ENCODE assay signal across 9 cellular contexts in genomic region chr11:34154059-34154875, GRCh38. TPM values are rescaled to one million over a fixed set of nuclear protein-coding genes. Genes with fewer than 3 reads are reported as not detected.
DNase-seq lines count a peak whose midpoint lies in the region; ATAC-seq, FAIRE-seq and TF ChIP-seq lines count a peak whose summit lies in the region.
"Had no signal": no experiment of that assay in that cellular context is flagged by ENCODE, and none has a peak within 500 bp of the region (broad histone marks: within the 10 kb centered on the region; RNA-seq: fewer than 3 reads in every experiment).

No MANE protein-coding gene starts in this region.

- no peak overlapping the region for H3K27ac ChIP-seq in right lobe of liver
- H3K27ac ChIP-seq in colonic mucosa = no peak overlapping the region

- peak; percentile 79 for ATAC-seq in GM21529 (IDR thresholded peaks at IDR 0.05; ENCODE audit: unreplicated experiment)
- peak; percentile 4 to 10 (median 6) for ATAC-seq in right lobe of liver

- peak; percentile 31; the same call in 1 of the 2 replicates for TF ChIP-seq POLR2A in GM12892 (IDR thresholded peaks at IDR 0.05; ENCODE audit: low read depth, low read length)
- TF ChIP-seq POLR2A in right lobe of liver (IDR thresholded peaks at IDR 0.05) = no peak

- TF ChIP-seq CTCF in right lobe of liver (IDR thresholded peaks at IDR 0.05) (no peak), colonic mucosa (IDR thresholded peaks at IDR 0.05) (no peak)

- H3K4me1 ChIP-seq in right lobe of liver = peaks cover 0 to 7% (median 3%) of the 10 kb centered on the region in 4 donors
- no peaks in the 10 kb centered on the region for H3K4me1 ChIP-seq in colonic mucosa

- H3K4me3 ChIP-seq in right lobe of liver = no peak overlapping the region
- no peak overlapping the region for H3K4me3 ChIP-seq in colonic mucosa

- FAIRE-seq in GM12892 (lab: Jason Lieb, UNC) = peak; percentile 95

- DNase-seq in GM12892 (ENCODE audit: insufficient read length) (peak; percentile 71), right lobe of liver (no peak), RPMI8226 (no peak), iPS-NIHi7 (ENCODE audit: extremely low spot score) (no peak), NCI-H524 (lab: John Stamatoyannopoulos, UW) (no peak), colonic mucosa (no peak)
- DNase-seq: endodermal cell had no signal

- H3K9me3 ChIP-seq in right lobe of liver = no peaks in the 10 kb centered on the region
- H3K9me3 ChIP-seq in colonic mucosa = no peaks in the 10 kb centered on the region

- H3K36me3 Mint-ChIP-seq in IgD-negative memory B cell = peaks cover 3% of the 10 kb centered on the region

- intact Hi-C loops in right lobe of liver (cut with DNase I) = no loop called here
- intact Hi-C loops in colonic mucosa (cut with DNase I) = no loop called here

- no peak overlapping the region for H3K9ac ChIP-seq in colonic mucosa (ENCODE audit: low read depth in 2 of 2, low read length in 2 of 2)

- peaks cover 12 to 20% (median 18%) of the 10 kb centered on the region in 3 donors for H3K4me1 Mint-ChIP-seq in IgD-negative memory B cell
- H3K4me1 Mint-ChIP-seq: endodermal cell had no signal

- no peaks in the 10 kb centered on the region for H3K27me3 Mint-ChIP-seq in IgD-negative memory B cell

- H3K27ac Mint-ChIP-seq in IgD-negative memory B cell = peak overlapping the region in 2 of 3 donors; percentile 60 to 67
- H3K27ac Mint-ChIP-seq: endodermal cell had no signal

- H3K4me3 Mint-ChIP-seq in IgD-negative memory B cell = peak overlapping the region in 2 of 4 donors; percentile 75 to 81
- H3K4me3 Mint-ChIP-seq: endodermal cell had no signal

- no peaks in the 10 kb centered on the region for H3K9me3 Mint-ChIP-seq in IgD-negative memory B cell
- H3K9me3 Mint-ChIP-seq: endodermal cell had no signal

- no peaks in the 10 kb centered on the region for H3K27me3 ChIP-seq in right lobe of liver
- H3K27me3 ChIP-seq in colonic mucosa = no peaks in the 10 kb centered on the region

- 81% methylated on average over 10 of the region's 16 CpGs for WGBS in right lobe of liver (ENCODE audit: insufficient coverage, low coverage, low lambda C conversion rate, missing lambda C conversion rate)

- peaks cover 0 to 19% (median 2%) of the 10 kb centered on the region in 4 donors for H3K36me3 ChIP-seq in right lobe of liver
- H3K36me3 ChIP-seq in colonic mucosa = no peaks in the 10 kb centered on the region

RNA-seq across cellular contexts. Expression of gene NAT10, which starts 48.8 kb away (rescaled TPM):
- 49.8 TPM for polyA plus RNA-seq in GM12892 (2012; ENCODE audit: missing spikeins)
- 35.7 TPM for polyA plus RNA-seq in IgD-negative memory B cell
- total RNA-seq in right lobe of liver (10 to 100 TPM; 11.9 to 22.9 (median 19.1) TPM), colonic mucosa (10 to 100 TPM; 24.1 to 48.0 TPM)
